ENCODE assay signal across 35 cellular contexts in the genomic region with DNA sequence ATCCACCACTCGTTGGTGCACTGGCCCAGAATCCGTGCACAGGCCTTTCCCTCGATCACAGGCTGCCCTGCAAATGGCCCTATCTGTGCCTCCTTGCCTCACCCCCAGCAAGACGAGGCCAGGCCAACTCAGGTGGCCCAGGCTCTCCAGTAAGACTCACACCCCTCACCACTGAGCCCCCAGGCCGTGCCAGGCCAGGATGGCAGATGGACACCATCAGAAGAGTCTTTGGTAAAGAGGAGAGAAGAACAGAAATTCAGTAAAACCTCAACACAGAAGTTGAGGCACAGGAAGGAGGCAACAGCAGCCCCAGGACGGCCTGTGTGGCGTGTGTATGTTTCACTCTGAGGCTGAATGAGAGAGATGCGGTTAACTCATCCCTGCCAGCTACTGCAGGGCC. TPM values are rescaled to one million over a fixed set of nuclear protein-coding genes. Genes with fewer than 3 reads are reported as not detected.
"Had no signal": no experiment of that assay in that cellular context is flagged by ENCODE, and none has a peak within 500 bp of the region (broad histone marks: within the 10 kb centered on the region; RNA-seq: fewer than 3 reads in every experiment).

No MANE protein-coding gene starts in this region.

- H3K27me3 Mint-ChIP-seq: activated CD8-positive, alpha-beta T cell treated with anti-CD3 and anti-CD28 coated beads for 36 hours; activated naive CD4-positive, alpha-beta T cell treated with anti-CD3 and anti-CD28 coated beads, Interleukin-2, amount 50 U/mL, for 24 hours; activated naive CD8-positive, alpha-beta T cell treated with anti-CD3 and anti-CD28 coated beads, Interleukin-2, amount 50 U/mL, for 24 hours had no signal

- FAIRE-seq: frontal cortex had no signal

- H3K9me3 ChIP-seq: adrenal gland, body of pancreas had no signal

- H3K27ac ChIP-seq: adrenal gland, body of pancreas, coronary artery, dorsolateral prefrontal cortex, WERI-Rb-1 had no signal

- H3K9me3 Mint-ChIP-seq: activated B cell treated with CpG ODN at 0.5 μM for 24 hours; activated CD8-positive, alpha-beta T cell treated with anti-CD3 and anti-CD28 coated beads for 36 hours; activated naive CD4-positive, alpha-beta T cell treated with anti-CD3 and anti-CD28 coated beads for 36 hours; activated naive CD4-positive, alpha-beta T cell treated with anti-CD3 and anti-CD28 coated beads, Interleukin-2, amount 50 U/mL, for 24 hours; activated naive CD8-positive, alpha-beta T cell treated with anti-CD3 and anti-CD28 coated beads for 36 hours; activated naive CD8-positive, alpha-beta T cell treated with anti-CD3 and anti-CD28 coated beads, Interleukin-2, amount 50 U/mL, for 24 hours; activated T-cell treated with anti-CD3 and anti-CD28 coated beads, Interleukin-2, amount 50 U/mL, for 4 hours; activated T-helper 1 cell treated with anti-CD3 and anti-CD28 coated beads, Interleukin-12 subunit alpha, Interleukin-12 subunit beta, Interleukin-2, Interleukin-4 antibody, amounts not matched to agents 30 ng/mL and 10 ng/mL and 1 ng/mL, durations not matched to agents 14 hours and 24 hours and 36 hours; activated T-helper 2 cell treated with anti-CD3 and anti-CD28 coated beads, Interferon-gamma antibody, Interleukin-2, Interleukin-4, amounts not matched to agents 10 μg/mL and 5 μg/mL and 100 μg/mL, durations not matched to agents 14 hours and 24 hours and 36 hours; dendritic cell treated with granulocyte-macrophage colony-stimulating factor and Interleukin-4, amounts not matched to agents 40 ng/mL and 50 ng/mL, for 4 days; endodermal cell; T-helper 2 cell treated with Interferon-gamma antibody and Interleukin-4, amounts not matched to agents 5 μg/mL and 100 μg/mL, for 36 hours had no signal

- DNase-seq: activated B cell treated with CpG ODN at 0.5 μM for 24 hours; activated CD4-positive, alpha-beta T cell treated with anti-CD3 and anti-CD28 coated beads for 48 hours; activated CD4-positive, alpha-beta T cell treated with anti-CD3 and anti-CD28 coated beads, Interleukin-2, amount 50 U/mL, for 1 hour; activated CD4-positive, alpha-beta T cell treated with anti-CD3 and anti-CD28 coated beads, Interleukin-2, amount 50 U/mL, for 48 hours; activated CD8-positive, alpha-beta memory T cell treated with anti-CD3 and anti-CD28 coated beads for 24 hours; activated CD8-positive, alpha-beta T cell treated with anti-CD3 and anti-CD28 coated beads for 36 hours; activated effector memory CD4-positive, alpha-beta T cell treated with anti-CD3 and anti-CD28 coated beads, Interleukin-2, amount 50 U/mL, for 16 hours; activated naive CD4-positive, alpha-beta T cell treated with anti-CD3 and anti-CD28 coated beads for 36 hours; activated naive CD8-positive, alpha-beta T cell treated with anti-CD3 and anti-CD28 coated beads for 36 hours; activated naive CD8-positive, alpha-beta T cell treated with anti-CD3 and anti-CD28 coated beads, Interleukin-2, amount 50 U/mL, for 24 hours; activated T-cell treated with anti-CD3 and anti-CD28 coated beads, Interleukin-2, amount 50 U/mL, for 4 hours; adrenal gland; amygdala; aorta; body of pancreas; central memory CD4-positive, alpha-beta T cell; cerebellar nuclear complex; dorsolateral prefrontal cortex; effector memory CD4-positive, alpha-beta T cell; endodermal cell; foreskin fibroblast; T-helper 1 cell; T-helper 17 cell; T1000; WERI-Rb-1 had no signal

- ATAC-seq: activated CD4-positive, CD25-positive, alpha-beta regulatory T cell treated with anti-CD3 and anti-CD28 coated beads, Interleukin-2, amount 50 U/mL, for 24 hours; activated CD8-positive, alpha-beta T cell treated with anti-CD3 and anti-CD28 coated beads for 36 hours; activated T-cell treated with anti-CD3 and anti-CD28 coated beads, Interleukin-2, amount 50 U/mL, for 4 hours; body of pancreas; esophagus mucosa; T-helper 17 cell had no signal

- H3K4me1 ChIP-seq: body of pancreas had no signal

- H3K4me3 Mint-ChIP-seq: activated B cell treated with CpG ODN at 0.5 μM for 24 hours; activated CD8-positive, alpha-beta T cell treated with anti-CD3 and anti-CD28 coated beads for 36 hours; activated naive CD4-positive, alpha-beta T cell treated with anti-CD3 and anti-CD28 coated beads for 36 hours; activated naive CD4-positive, alpha-beta T cell treated with anti-CD3 and anti-CD28 coated beads, Interleukin-2, amount 50 U/mL, for 24 hours; activated naive CD8-positive, alpha-beta T cell treated with anti-CD3 and anti-CD28 coated beads for 36 hours; activated naive CD8-positive, alpha-beta T cell treated with anti-CD3 and anti-CD28 coated beads, Interleukin-2, amount 50 U/mL, for 24 hours; activated T-cell treated with anti-CD3 and anti-CD28 coated beads, Interleukin-2, amount 50 U/mL, for 4 hours; activated T-helper 1 cell treated with anti-CD3 and anti-CD28 coated beads, Interleukin-12 subunit alpha, Interleukin-12 subunit beta, Interleukin-2, Interleukin-4 antibody, amounts not matched to agents 30 ng/mL and 10 ng/mL and 1 ng/mL, durations not matched to agents 14 hours and 24 hours and 36 hours; dendritic cell treated with granulocyte-macrophage colony-stimulating factor and Interleukin-4, amounts not matched to agents 40 ng/mL and 50 ng/mL, for 4 days; endodermal cell; T-helper 17 cell; T-helper 2 cell treated with Interferon-gamma antibody and Interleukin-4, amounts not matched to agents 5 μg/mL and 100 μg/mL, for 36 hours had no signal

- H3K4me1 Mint-ChIP-seq: activated B cell treated with CpG ODN at 0.5 μM for 24 hours; activated naive CD4-positive, alpha-beta T cell treated with anti-CD3 and anti-CD28 coated beads, Interleukin-2, amount 50 U/mL, for 24 hours; activated naive CD8-positive, alpha-beta T cell treated with anti-CD3 and anti-CD28 coated beads for 36 hours; activated naive CD8-positive, alpha-beta T cell treated with anti-CD3 and anti-CD28 coated beads, Interleukin-2, amount 50 U/mL, for 24 hours had no signal

- H3K4me3 ChIP-seq: adrenal gland, body of pancreas, coronary artery, dorsolateral prefrontal cortex had no signal

- H3K36me3 ChIP-seq: adrenal gland, WERI-Rb-1 had no signal

- H3K36me3 Mint-ChIP-seq: activated naive CD4-positive, alpha-beta T cell treated with anti-CD3 and anti-CD28 coated beads, Interleukin-2, amount 50 U/mL, for 24 hours; activated naive CD8-positive, alpha-beta T cell treated with anti-CD3 and anti-CD28 coated beads for 36 hours had no signal

- H3K27ac Mint-ChIP-seq: activated B cell treated with CpG ODN at 0.5 μM for 24 hours; activated CD8-positive, alpha-beta T cell treated with anti-CD3 and anti-CD28 coated beads for 36 hours; activated naive CD4-positive, alpha-beta T cell treated with anti-CD3 and anti-CD28 coated beads for 36 hours; activated naive CD4-positive, alpha-beta T cell treated with anti-CD3 and anti-CD28 coated beads, Interleukin-2, amount 50 U/mL, for 24 hours; activated naive CD8-positive, alpha-beta T cell treated with anti-CD3 and anti-CD28 coated beads for 36 hours; activated naive CD8-positive, alpha-beta T cell treated with anti-CD3 and anti-CD28 coated beads, Interleukin-2, amount 50 U/mL, for 24 hours; activated T-helper 1 cell treated with anti-CD3 and anti-CD28 coated beads, Interleukin-12 subunit alpha, Interleukin-12 subunit beta, Interleukin-2, Interleukin-4 antibody, amounts not matched to agents 30 ng/mL and 10 ng/mL and 1 ng/mL, durations not matched to agents 14 hours and 24 hours and 36 hours; activated T-helper 2 cell treated with anti-CD3 and anti-CD28 coated beads, Interferon-gamma antibody, Interleukin-2, Interleukin-4, amounts not matched to agents 10 μg/mL and 5 μg/mL and 100 μg/mL, durations not matched to agents 14 hours and 24 hours and 36 hours; dendritic cell treated with granulocyte-macrophage colony-stimulating factor and Interleukin-4, amounts not matched to agents 40 ng/mL and 50 ng/mL, for 4 days; endodermal cell; T-helper 17 cell; T-helper 2 cell treated with Interferon-gamma antibody and Interleukin-4, amounts not matched to agents 5 μg/mL and 100 μg/mL, for 36 hours had no signal

RNA-seq across cellular contexts. Expression of a gene that starts 54.0 kb away (rescaled TPM):
- total RNA-seq: activated naive CD4-positive, alpha-beta T cell treated with anti-CD3 and anti-CD28 coated beads for 36 hours; activated naive CD8-positive, alpha-beta T cell treated with anti-CD3 and anti-CD28 coated beads for 36 hours; epithelial cell of proximal tubule had no signal
